9 cellular contexts compared by ENCODE assay signal in genomic region chr10:132162590-132163277, GRCh38. TPM values are rescaled to one million over a fixed set of nuclear protein-coding genes. Genes with fewer than 3 reads are reported as not detected.
DNase-seq lines count a peak whose midpoint lies in the region; ATAC-seq and TF ChIP-seq lines count a peak whose summit lies in the region.
"Had no signal": no experiment of that assay in that cellular context is flagged by ENCODE, and none has a peak within 500 bp of the region (broad histone marks: within the 10 kb centered on the region; RNA-seq: fewer than 3 reads in every experiment).

No MANE protein-coding gene starts in this region.

- DNase-seq in COLO668 (lab: John Stamatoyannopoulos, UW; ENCODE audit: unreplicated experiment) = peak; percentile 41
- DNase-seq in central memory CD8-positive, alpha-beta T cell (ENCODE audit: low spot score in 2 of 2) = no peak
- no peak for DNase-seq in naive thymus-derived CD4-positive, alpha-beta T cell
- DNase-seq in tibial nerve (ENCODE audit: low spot score in 2 of 2) = no peak
- no peak for DNase-seq in NCI-H2171 (lab: John Stamatoyannopoulos, UW)
- no peak for DNase-seq in NCI-H510A (lab: John Stamatoyannopoulos, UW)

- H3K9me3 ChIP-seq in KOPT-K1 (ENCODE audit: insufficient read depth, low read length, poor library complexity, severe bottlenecking) = no peaks in the 10 kb centered on the region
- no peaks in the 10 kb centered on the region for H3K9me3 ChIP-seq in naive thymus-derived CD4-positive, alpha-beta T cell (ENCODE audit: control insufficient read depth in 2 of 3, low read length in 3 of 3)
- H3K9me3 ChIP-seq in tibial nerve = no peaks in the 10 kb centered on the region

- peak overlapping the region; percentile 98 for H3K27ac Mint-ChIP-seq in central memory CD8-positive, alpha-beta T cell (ENCODE audit: low read depth)
- H3K27ac Mint-ChIP-seq in naive thymus-derived CD4-positive, alpha-beta T cell = peak overlapping the region; percentile 81 to 99 (median 98)

- H3K27ac ChIP-seq in KOPT-K1 (ENCODE audit: low read depth, low read length, poor library complexity, severe bottlenecking) = peak overlapping the region; percentile 98
- peak overlapping the region; percentile 80 for H3K27ac ChIP-seq in naive thymus-derived CD4-positive, alpha-beta T cell (ENCODE audit: low read depth, low read length)
- H3K27ac ChIP-seq in tibial nerve = no peak overlapping the region
- H3K27ac ChIP-seq: GM23248 had no signal

- CTCF ChIA-PET in naive thymus-derived CD4-positive, alpha-beta T cell (lab: Charles Lee) = no interaction called here

- H3K27me3 Mint-ChIP-seq in central memory CD8-positive, alpha-beta T cell = peaks cover 11% of the 10 kb centered on the region
- no peaks in the 10 kb centered on the region for H3K27me3 Mint-ChIP-seq in naive thymus-derived CD4-positive, alpha-beta T cell

- no peaks in the 10 kb centered on the region for H3K9me3 Mint-ChIP-seq in central memory CD8-positive, alpha-beta T cell
- H3K9me3 Mint-ChIP-seq in naive thymus-derived CD4-positive, alpha-beta T cell = peaks cover 0 to 11% (median 0%) of the 10 kb centered on the region in 11 donors

- H3K36me3 ChIP-seq in KOPT-K1 (ENCODE audit: insufficient read depth, low read length) (no peaks in the 10 kb centered on the region), tibial nerve (no peaks in the 10 kb centered on the region)
- H3K36me3 ChIP-seq in naive thymus-derived CD4-positive, alpha-beta T cell (ENCODE audit: control insufficient read depth in 2 of 3, insufficient read depth in 3 of 3, low read length in 3 of 3) = no peaks in the 10 kb centered on the region

- POLR2A ChIA-PET in naive thymus-derived CD4-positive, alpha-beta T cell (lab: Charles Lee) = interaction anchor here (1.2 kb wide), 1 partner anchor 22 kb away, joined by 5 read pairs; no protein-coding TSS in a partner anchor

- no peak for TF ChIP-seq POLR2A in tibial nerve (IDR thresholded peaks at IDR 0.05)

- H3K27me3 ChIP-seq in naive thymus-derived CD4-positive, alpha-beta T cell (ENCODE audit: control insufficient read depth in 2 of 2, insufficient read depth in 2 of 2, low read length in 2 of 2) = no peaks in the 10 kb centered on the region
- peaks cover 0 to 28% of the 10 kb centered on the region in 2 donors for H3K27me3 ChIP-seq in tibial nerve

- 54 to 56% methylated on average over 7 to 9 of the region's 10 CpGs for WGBS in tibial nerve, 2 donors

- TF ChIP-seq EP300 in tibial nerve (IDR thresholded peaks at IDR 0.05) = no peak

- H3K4me1 Mint-ChIP-seq in central memory CD8-positive, alpha-beta T cell = peaks cover 16% of the 10 kb centered on the region
- H3K4me1 Mint-ChIP-seq in naive thymus-derived CD4-positive, alpha-beta T cell = peaks cover 20 to 60% (median 49%) of the 10 kb centered on the region in 7 donors

- H3K36me3 Mint-ChIP-seq in central memory CD8-positive, alpha-beta T cell (ENCODE audit: insufficient read depth) = peaks cover 22% of the 10 kb centered on the region
- peaks cover 0 to 3% (median 0%) of the 10 kb centered on the region in 5 donors for H3K36me3 Mint-ChIP-seq in naive thymus-derived CD4-positive, alpha-beta T cell

- H3K4me1 ChIP-seq in naive thymus-derived CD4-positive, alpha-beta T cell (ENCODE audit: control insufficient read depth in 2 of 2, insufficient read depth in 2 of 2, low read length in 2 of 2) = peaks cover 23 to 36% of the 10 kb centered on the region in 2 donors
- peaks cover 0 to 15% (median 2%) of the 10 kb centered on the region in 4 donors for H3K4me1 ChIP-seq in tibial nerve

- H3K4me3 ChIP-seq in naive thymus-derived CD4-positive, alpha-beta T cell (ENCODE audit: low read length) = no peak overlapping the region
- H3K4me3 ChIP-seq in tibial nerve = no peak overlapping the region
- H3K4me3 ChIP-seq: GM23248 had no signal

- no peak for ATAC-seq in central memory CD8-positive, alpha-beta T cell (replicated peaks; ENCODE audit: extremely low read depth, poor library complexity, severe bottlenecking)
- ATAC-seq in naive thymus-derived CD4-positive, alpha-beta T cell = no peak
- ATAC-seq in HG03565 (IDR thresholded peaks at IDR 0.05; ENCODE audit: unreplicated experiment) = no peak

- peak overlapping the region; percentile 71 for H3K4me3 Mint-ChIP-seq in central memory CD8-positive, alpha-beta T cell
- H3K4me3 Mint-ChIP-seq in naive thymus-derived CD4-positive, alpha-beta T cell = peak overlapping the region; percentile 25 to 90 (median 71)

- no peak for TF ChIP-seq CTCF in tibial nerve (IDR thresholded peaks at IDR 0.05)

- intact Hi-C loops in naive thymus-derived CD4-positive, alpha-beta T cell (cut with micrococcal nuclease) = loop anchor here (1.0 to 5.0 kb wide), 5 partner anchors 23 to 375 kb away; partner anchors contain the start of gene INPP5A (in 2 of the 2)

RNA-seq across cellular contexts. Expression of gene DPYSL4, which starts 24.0 kb away (rescaled TPM):
- 10 to 100 TPM in 2 of 5 experiments, 1 to 10 TPM in 2, under 1 TPM in 1; 0.66 to 60.0 (median 9.4) TPM for total RNA-seq in naive thymus-derived CD4-positive, alpha-beta T cell
- polyA plus RNA-seq in naive thymus-derived CD4-positive, alpha-beta T cell = 10 to 100 TPM in 1 of 2 donors, under 1 TPM in 1; 0.35 to 18.2 TPM
- 1 to 10 TPM in 2 of 4 donors, under 1 TPM in 2; 0.21 to 3.1 (median 1.4) TPM for total RNA-seq in tibial nerve

Comparison
In these comparisons a context has a peak if more than half of its experiments do, and no peak if none do; other contexts are left out.
1. H3K27ac ChIP-seq: peak in KOPT-K1 (single experiment) and naive thymus-derived CD4-positive, alpha-beta T cell (single experiment); none in tibial nerve (0 of 4).